In the genomic region with DNA sequence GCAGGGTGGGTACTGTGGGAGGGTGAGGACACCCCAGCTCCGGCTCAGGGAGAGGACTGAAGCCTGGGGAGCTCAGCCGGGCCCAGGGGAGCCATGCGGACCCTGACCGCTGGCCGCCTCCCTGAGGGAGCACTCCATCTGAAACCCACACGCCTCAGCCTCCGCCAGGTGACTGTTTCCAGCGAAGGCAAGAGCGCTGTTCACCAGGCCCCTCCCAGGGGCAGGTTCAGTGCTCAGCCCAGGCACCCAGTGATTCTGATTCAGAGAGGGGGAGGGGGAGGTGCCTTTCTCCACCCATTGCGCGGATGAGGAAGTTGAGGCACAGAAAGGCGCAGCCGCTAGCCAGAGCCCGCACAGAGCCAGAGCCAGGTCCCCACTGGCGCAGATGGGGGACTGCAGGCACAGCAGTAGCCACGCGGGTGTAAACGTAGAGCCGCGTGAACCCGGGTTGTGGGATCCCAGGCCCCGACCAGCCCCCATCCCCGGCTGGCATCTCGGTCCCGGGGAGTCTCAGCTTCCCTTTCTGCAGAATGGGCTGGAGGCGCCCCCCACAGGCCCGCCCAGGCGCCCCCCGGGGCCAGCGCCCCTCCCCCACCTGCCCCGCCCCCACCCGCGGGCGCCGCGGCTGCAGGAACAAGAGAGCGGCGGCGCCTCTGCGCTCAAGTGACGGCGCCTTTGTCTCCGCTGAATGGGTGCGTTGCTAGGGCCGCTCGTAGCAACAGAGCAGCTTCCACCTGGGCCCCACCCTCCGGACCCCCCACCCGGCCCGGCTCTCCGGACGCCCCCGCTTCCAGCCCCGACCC, we compare ENCODE assay signal across 11 cellular contexts. TPM values are rescaled to one million over a fixed set of nuclear protein-coding genes. Genes with fewer than 3 reads are reported as not detected.
DNase-seq lines count a peak whose midpoint lies in the region; ATAC-seq, FAIRE-seq and TF ChIP-seq lines count a peak whose summit lies in the region.
"Had no signal": no experiment of that assay in that cellular context is flagged by ENCODE, and none has a peak within 500 bp of the region (broad histone marks: within the 10 kb centered on the region; RNA-seq: fewer than 3 reads in every experiment).

No MANE protein-coding gene starts in this region.

- no peak overlapping the region for H2BK5ac ChIP-seq in mesenchymal stem cell (ENCODE audit: low read depth, low read length, poor library complexity, severe bottlenecking)

- H2AK5ac ChIP-seq in mesenchymal stem cell (ENCODE audit: low read length, severe bottlenecking), result no peak overlapping the region

- no peak overlapping the region for H3K27ac Mint-ChIP-seq in astrocyte (ENCODE audit: unreplicated experiment)
- H3K27ac Mint-ChIP-seq: activated CD4-positive, alpha-beta T cell treated with anti-CD3 and anti-CD28 coated beads, Interleukin-2, amount 10 ng/mL, durations not matched to agents 24 days and 14 days; naive B cell had no signal

- WGBS in mesenchymal stem cell, result 31% methylated on average over 38 of the region's 53 CpGs

- H3K27me3 ChIP-seq in astrocyte (ENCODE audit: insufficient read depth, low read length) (peaks cover 27% of the 10 kb centered on the region), mesenchymal stem cell (ENCODE audit: control insufficient read depth in 1 of 2, insufficient read depth in 1 of 2, low read length in 2 of 2) (peaks cover 70 to 86% of the 10 kb centered on the region in 2 experiments)

- no peaks in the 10 kb centered on the region for H3K79me1 ChIP-seq in mesenchymal stem cell (replicated peaks; ENCODE audit: low read length, poor library complexity, severe bottlenecking)

- no peaks in the 10 kb centered on the region for H3K4me1 Mint-ChIP-seq in astrocyte (ENCODE audit: low read depth, unreplicated experiment)
- H3K4me1 Mint-ChIP-seq: activated CD4-positive, alpha-beta T cell treated with anti-CD3 and anti-CD28 coated beads, Interleukin-2, amount 10 ng/mL, durations not matched to agents 24 days and 14 days had no signal

- H2BK15ac ChIP-seq in mesenchymal stem cell (ENCODE audit: low read depth, poor library complexity, severe bottlenecking), result no peak overlapping the region

- no peaks in the 10 kb centered on the region for H3K79me2 ChIP-seq in astrocyte (ENCODE audit: insufficient read depth, low read length)

- H3K4me3 Mint-ChIP-seq in astrocyte (ENCODE audit: unreplicated experiment), result no peak overlapping the region
- H3K4me3 Mint-ChIP-seq: activated CD4-positive, alpha-beta T cell treated with anti-CD3 and anti-CD28 coated beads, Interleukin-2, amount 10 ng/mL, durations not matched to agents 24 days and 14 days had no signal

- H3K23ac ChIP-seq in mesenchymal stem cell (ENCODE audit: low read length in 2 of 2), result no peak overlapping the region

- peak overlapping the region; percentile 44 for H3K4me3 ChIP-seq in Jurkat, Clone E6-1 (ENCODE audit: low read length)
- H3K4me3 ChIP-seq in astrocyte (ENCODE audit: insufficient read depth, low read depth, low read length) (no peak overlapping the region), mesenchymal stem cell (ENCODE audit: insufficient read depth in 1 of 2, low read depth in 1 of 2, low read length in 2 of 2) (no peak overlapping the region)

- H3K14ac ChIP-seq in mesenchymal stem cell (ENCODE audit: low read length in 2 of 2), result no peak overlapping the region

- peaks cover 6% of the 10 kb centered on the region for H3K9me3 Mint-ChIP-seq in astrocyte (ENCODE audit: unreplicated experiment)
- H3K9me3 Mint-ChIP-seq: activated CD4-positive, alpha-beta T cell treated with anti-CD3 and anti-CD28 coated beads, Interleukin-2, amount 10 ng/mL, durations not matched to agents 24 days and 14 days; naive B cell had no signal

- peaks cover 52% of the 10 kb centered on the region for H3K27me3 Mint-ChIP-seq in astrocyte (ENCODE audit: low read depth, unreplicated experiment)

- H3K36me3 ChIP-seq in astrocyte (ENCODE audit: insufficient read depth, low read length) (no peaks in the 10 kb centered on the region), mesenchymal stem cell (ENCODE audit: control insufficient read depth in 1 of 2, insufficient read depth in 2 of 2, low read depth in 1 of 2, low read length in 2 of 2) (no peaks in the 10 kb centered on the region)

- no peaks in the 10 kb centered on the region for H4K20me1 ChIP-seq in astrocyte (ENCODE audit: insufficient read depth, low read length)

- H3K4me2 ChIP-seq in astrocyte (ENCODE audit: low read length) (peak overlapping the region; percentile 77), mesenchymal stem cell (ENCODE audit: low read length, poor library complexity, severe bottlenecking) (peak overlapping the region; percentile 57)

- peak; percentile 78 for DNase-seq in DMS53 (lab: John Stamatoyannopoulos, UW)
- DNase-seq in Jurkat, Clone E6-1 (ENCODE audit: low read depth, low spot score), result no peak
- no peak for DNase-seq in astrocyte (ENCODE audit: low read depth)
- no peak for DNase-seq in mesenchymal stem cell
- DNase-seq in C1 segment of cervical spinal cord (lab: John Stamatoyannopoulos, UW), result no peak
- no peak for DNase-seq in stimulated activated CD4-positive, alpha-beta T cell treated with anti-CD3 and anti-CD28 coated beads, Interleukin-4, amount 100 ng/mL, for 24 hours
- no peak for DNase-seq in AG08396 (ENCODE audit: low spot score)
- DNase-seq: activated CD4-positive, alpha-beta T cell treated with anti-CD3 and anti-CD28 coated beads, Interleukin-2, amount 10 ng/mL, durations not matched to agents 24 days and 14 days; naive B cell had no signal

- H3K9me3 ChIP-seq in astrocyte (ENCODE audit: insufficient read depth, low read depth, low read length) (no peaks in the 10 kb centered on the region), mesenchymal stem cell (ENCODE audit: control insufficient read depth, low read length) (no peaks in the 10 kb centered on the region)

- FAIRE-seq in astrocyte (lab: Jason Lieb, UNC), result no peak

- H2BK12ac ChIP-seq in mesenchymal stem cell (ENCODE audit: low read length in 2 of 2), result no peak overlapping the region

- no peak for ATAC-seq in GM18517 (IDR thresholded peaks at IDR 0.05; ENCODE audit: unreplicated experiment)

- no peak overlapping the region for H4K8ac ChIP-seq in mesenchymal stem cell (ENCODE audit: low read length)

- H2BK120ac ChIP-seq in mesenchymal stem cell (ENCODE audit: low read depth, low read length), result no peak overlapping the region

- H3K4me1 ChIP-seq in astrocyte (ENCODE audit: insufficient read depth, low read length) (peaks cover 4% of the 10 kb centered on the region), mesenchymal stem cell (ENCODE audit: control insufficient read depth, insufficient read depth, low read depth, low read length) (peaks cover 11% of the 10 kb centered on the region)

- TF ChIP-seq CTCF in astrocyte (IDR thresholded peaks at IDR 0.05; ENCODE audit: insufficient read depth, low read depth, low read length), result no peak

- H3K9ac ChIP-seq in astrocyte (ENCODE audit: low read length) (no peak overlapping the region), mesenchymal stem cell (ENCODE audit: low read length) (no peak overlapping the region)

- H4K91ac ChIP-seq in mesenchymal stem cell (ENCODE audit: low read length), result no peak overlapping the region

- no peak overlapping the region for H3K27ac ChIP-seq in astrocyte (ENCODE audit: low read depth, low read length)
- no peak overlapping the region for H3K27ac ChIP-seq in mesenchymal stem cell (ENCODE audit: low read length, poor library complexity, severe bottlenecking)

- H3K36me3 Mint-ChIP-seq in astrocyte (ENCODE audit: low read depth, unreplicated experiment), result no peaks in the 10 kb centered on the region
- H3K36me3 Mint-ChIP-seq: naive B cell had no signal

- H3K4ac ChIP-seq in mesenchymal stem cell (ENCODE audit: low read depth in 1 of 2, low read length in 2 of 2), result no peak overlapping the region

- peak overlapping the region in 1 of 2 experiments; percentile 11 for H3K18ac ChIP-seq in mesenchymal stem cell (ENCODE audit: low read depth in 1 of 2, low read length in 2 of 2)

- H2AFZ ChIP-seq in astrocyte (ENCODE audit: low read depth, low read length) (no peak overlapping the region), mesenchymal stem cell (ENCODE audit: low read depth, low read length) (no peak overlapping the region)

RNA-seq across cellular contexts. Expression of gene ADGRD2, which starts 27.2 kb away (rescaled TPM):
- polyA plus RNA-seq in Jurkat, Clone E6-1 (2012; ENCODE audit: insufficient read depth, insufficient read length), result 1.8 TPM
- not detected in 2 replicates for total RNA-seq in astrocyte
- not detected for polyA plus RNA-seq in mesenchymal stem cell (2013, experiment 1 of 2)
- polyA plus RNA-seq in mesenchymal stem cell (2013, experiment 2 of 2), result not detected
- total RNA-seq: activated CD4-positive, alpha-beta T cell treated with anti-CD3 and anti-CD28 coated beads, Interleukin-2, amount 10 ng/mL, durations not matched to agents 24 days and 14 days; fibroblast of villous mesenchyme had no signal

RNA-seq across cellular contexts. Expression of gene NR5A1, which starts 29.8 kb away (rescaled TPM):
- 1.2 TPM for polyA plus RNA-seq in Jurkat, Clone E6-1 (2012; ENCODE audit: insufficient read depth, insufficient read length)
- total RNA-seq in astrocyte, result 0.26 TPM in 1 of 2 replicates, not detected in the other
- not detected for polyA plus RNA-seq in mesenchymal stem cell (2013, experiment 1 of 2)
- not detected for polyA plus RNA-seq in mesenchymal stem cell (2013, experiment 2 of 2)
- total RNA-seq: activated CD4-positive, alpha-beta T cell treated with anti-CD3 and anti-CD28 coated beads, Interleukin-2, amount 10 ng/mL, durations not matched to agents 24 days and 14 days; fibroblast of villous mesenchyme had no signal
